In the genomic region with DNA sequence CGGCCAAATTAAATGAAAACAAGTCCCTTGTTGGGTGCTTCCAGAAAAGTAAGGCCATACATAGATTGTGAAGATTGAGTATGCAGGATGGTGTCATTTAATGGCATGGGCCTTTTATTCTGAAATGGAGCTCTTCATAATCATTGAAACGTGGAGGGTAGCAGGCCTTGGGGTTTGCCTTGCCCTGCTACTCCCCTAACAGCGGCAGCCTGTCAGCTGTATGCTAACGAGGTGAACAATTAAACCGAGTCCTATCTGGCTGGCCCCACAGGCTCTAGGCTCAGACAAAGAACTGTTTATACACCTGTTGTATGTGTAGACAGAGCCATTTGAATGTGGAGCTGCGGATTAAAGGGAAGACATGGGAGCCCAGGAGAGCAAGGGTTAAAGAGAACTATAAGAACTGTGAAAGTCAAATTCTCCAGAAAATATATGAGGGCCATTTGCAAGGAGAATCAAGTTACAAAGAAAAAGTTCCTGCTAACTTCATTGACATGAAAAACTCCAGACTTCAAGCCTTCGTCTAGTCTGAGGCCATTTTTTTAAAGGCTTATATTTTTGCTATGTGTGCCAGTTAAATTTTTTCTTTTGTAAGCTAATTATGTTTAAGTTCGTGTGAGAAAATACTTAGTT, we compare ENCODE assay signal across 10 cellular contexts.
A peak's percentile ranks its signal among the peaks of the same experiment; 100 is the strongest.
DNase-seq lines count a peak whose midpoint lies in the region; ATAC-seq and TF ChIP-seq lines count a peak whose summit lies in the region.
"Had no signal": no experiment of that assay in that cellular context is flagged by ENCODE, and none has a peak within 500 bp of the region (broad histone marks: within the 10 kb centered on the region; RNA-seq: fewer than 3 reads in every experiment).

No MANE protein-coding gene starts in this region.

- H3K27me3 ChIP-seq in HUES48 (ENCODE audit: control insufficient read depth, insufficient read depth, low read length) (no peaks in the 10 kb centered on the region), duodenal mucosa (ENCODE audit: control insufficient read depth in 1 of 2, insufficient read depth in 2 of 2, low read length in 2 of 2) (no peaks in the 10 kb centered on the region)
- H3K27me3 ChIP-seq: SJSA1 had no signal

- no peaks in the 10 kb centered on the region for H3K9me3 ChIP-seq in HUES48 (ENCODE audit: control insufficient read depth, insufficient read depth, low read length)
- H3K9me3 ChIP-seq in duodenal mucosa (ENCODE audit: control insufficient read depth in 1 of 2, low read length in 2 of 2) = no peaks in the 10 kb centered on the region
- H3K9me3 ChIP-seq: SJSA1 had no signal

- POLR2A ChIA-PET in activated CD4-positive, alpha-beta T cell treated with anti-CD3 and anti-CD28 coated beads for 36 hours (lab: Charles Lee) = no interaction called here

- intact Hi-C loops in activated CD4-positive, alpha-beta T cell treated with anti-CD3 and anti-CD28 coated beads for 36 hours (cut with DNase I, micrococcal nuclease) = no loop called here

- CTCF ChIA-PET in activated CD4-positive, alpha-beta T cell treated with anti-CD3 and anti-CD28 coated beads for 36 hours (lab: Charles Lee) = interaction anchor here (1.2 to 1.3 kb wide), 2 partner anchors 11 to 46 kb away, joined by 3 to 4 read pairs; no protein-coding TSS in a partner anchor

- H3K36me3 Mint-ChIP-seq in activated CD4-positive, alpha-beta T cell treated with anti-CD3 and anti-CD28 coated beads for 36 hours (ENCODE audit: low read depth) = peaks cover 17% of the 10 kb centered on the region

- peaks cover 35% of the 10 kb centered on the region for H3K36me3 ChIP-seq in HUES48 (ENCODE audit: control insufficient read depth, insufficient read depth, low read length)
- H3K36me3 ChIP-seq in duodenal mucosa (ENCODE audit: control insufficient read depth in 1 of 2, insufficient read depth in 2 of 2, low read length in 2 of 2) = peaks cover 11 to 27% of the 10 kb centered on the region in 2 donors

- no peaks in the 10 kb centered on the region for H3K9me3 Mint-ChIP-seq in activated CD4-positive, alpha-beta T cell treated with anti-CD3 and anti-CD28 coated beads for 36 hours (ENCODE audit: low read depth)

- no peaks in the 10 kb centered on the region for H3K27me3 Mint-ChIP-seq in activated CD4-positive, alpha-beta T cell treated with anti-CD3 and anti-CD28 coated beads for 36 hours

- no peak overlapping the region for H3K27ac Mint-ChIP-seq in activated CD4-positive, alpha-beta T cell treated with anti-CD3 and anti-CD28 coated beads for 36 hours

- H3K4me3 Mint-ChIP-seq in activated CD4-positive, alpha-beta T cell treated with anti-CD3 and anti-CD28 coated beads for 36 hours = no peak overlapping the region

- no peak for TF ChIP-seq CTCF in GM13977 (IDR thresholded peaks at IDR 0.05; ENCODE audit: extremely low read depth, insufficient read depth, missing control alignments)

- no peak for ATAC-seq in activated CD4-positive, CD25-positive, alpha-beta regulatory T cell treated with anti-CD3 and anti-CD28 coated beads, Interleukin-2, amount 50 U/mL, for 24 hours
- no peak for ATAC-seq in activated CD4-positive, alpha-beta T cell treated with anti-CD3 and anti-CD28 coated beads for 36 hours
- ATAC-seq in GM19324 (IDR thresholded peaks at IDR 0.05; ENCODE audit: low FRiP score, unreplicated experiment) = no peak

- H3K4me1 ChIP-seq in HUES48 (ENCODE audit: control insufficient read depth, insufficient read depth, low read length) = peaks cover 30% of the 10 kb centered on the region
- peaks cover 0 to 9% of the 10 kb centered on the region in 2 donors for H3K4me1 ChIP-seq in duodenal mucosa (ENCODE audit: control insufficient read depth in 1 of 2, insufficient read depth in 2 of 2, low read length in 2 of 2)
- H3K4me1 ChIP-seq: SJSA1 had no signal

- in situ Hi-C loops in GM13977 (cut with MboI; ENCODE audit: low pct_unique_long_range_greater_than_20kb, low sequenced_read_pairs, unreplicated experiment) = no loop called here

- H3K27ac ChIP-seq in HUES48 (ENCODE audit: low read depth, low read length) (peak overlapping the region; percentile 34), duodenal mucosa (ENCODE audit: low read depth, low read length) (peak overlapping the region; percentile 10)
- H3K27ac ChIP-seq: SJSA1 had no signal

- H3K4me3 ChIP-seq in HUES48 (ENCODE audit: low read depth, low read length) (0 out of 2 replicates have a peak overlapping the region, but pooled peaks have one; percentile 0), duodenal mucosa (ENCODE audit: low read depth in 1 of 2, low read length in 2 of 2) (no peak overlapping the region)
- H3K4me3 ChIP-seq: SJSA1 had no signal

- DNase-seq in NCI-H2196 treated with DMSO at 0.1 percent for 48 hours (lab: John Stamatoyannopoulos, UW; ENCODE audit: unreplicated experiment) (peak; percentile 67), retina (peak; percentile 70), GM13977 (ENCODE audit: low spot score) (no peak)
- no peak for DNase-seq in activated CD4-positive, alpha-beta T cell treated with anti-CD3 and anti-CD28 coated beads for 36 hours
- DNase-seq: EL had no signal

- no peaks in the 10 kb centered on the region for H3K4me1 Mint-ChIP-seq in activated CD4-positive, alpha-beta T cell treated with anti-CD3 and anti-CD28 coated beads for 36 hours

- no peak overlapping the region for H3K9ac ChIP-seq in HUES48 (ENCODE audit: low read depth, low read length)
- no peak overlapping the region for H3K9ac ChIP-seq in duodenal mucosa (ENCODE audit: low read depth in 1 of 2, low read length in 2 of 2)

Comparison
In these comparisons a context has a peak if more than half of its experiments do, and no peak if none do; other contexts are left out.
1. DNase-seq: peak in NCI-H2196 treated with DMSO at 0.1 percent for 48 hours (single experiment) and retina (single experiment); none in activated CD4-positive, alpha-beta T cell treated with anti-CD3 and anti-CD28 coated beads for 36 hours (single experiment) and GM13977 (single experiment).